17 cellular contexts compared by ENCODE assay signal in genomic region chr10:63759335-63759734, GRCh38.
DNase-seq lines count a peak whose midpoint lies in the region; ATAC-seq, FAIRE-seq and TF ChIP-seq lines count a peak whose summit lies in the region.
"Had no signal": no experiment of that assay in that cellular context is flagged by ENCODE, and none has a peak within 500 bp of the region (broad histone marks: within the 10 kb centered on the region; RNA-seq: fewer than 3 reads in every experiment).

No MANE protein-coding gene starts in this region.

- no peak overlapping the region for H3K14ac ChIP-seq in H1 (ENCODE audit: insufficient read length)

- H2AK5ac ChIP-seq in H1 (ENCODE audit: low read depth, low read length) = no peak overlapping the region

- CTCF ChIA-PET in H1 (lab: Charles Lee; ENCODE audit: partially characterized antibody) = no interaction called here

- H3K4me3 ChIP-seq in heart left ventricle (no peak overlapping the region), GM23338 (no peak overlapping the region), H1 (ENCODE audit: extremely low read depth in 1 of 4, insufficient read depth in 2 of 4, low read depth in 3 of 4, low read length in 4 of 4) (no peak overlapping the region), stomach (no peak overlapping the region)
- H3K4me3 ChIP-seq: BLaER1 had no signal

- no peak overlapping the region for H2BK12ac ChIP-seq in H1 (ENCODE audit: low read depth, low read length)

- no peaks in the 10 kb centered on the region for H3K27me3 Mint-ChIP-seq in GM23338 (ENCODE audit: insufficient read depth, low read depth, poor library complexity)

- TF ChIP-seq EP300 in H1 (IDR thresholded peaks at IDR 0.05; ENCODE audit: borderline replicate concordance in 1 of 2, low read depth in 2 of 2, low read length in 2 of 2) = no peak
- TF ChIP-seq EP300 in stomach (IDR thresholded peaks at IDR 0.05) = no peak

- no peak for FAIRE-seq in H1 (lab: Jason Lieb, UNC)
- FAIRE-seq: GM12892, H54 had no signal

- no peaks in the 10 kb centered on the region for H3K36me3 Mint-ChIP-seq in GM23338 (ENCODE audit: low read depth)
- H3K36me3 Mint-ChIP-seq: CD8-positive, alpha-beta memory T cell; IgD-negative memory B cell had no signal

- POLR2A ChIA-PET in H1 (lab: Charles Lee; ENCODE audit: partially characterized antibody) = no interaction called here

- no peaks in the 10 kb centered on the region for H3K23me2 ChIP-seq in H1 (ENCODE audit: low read depth, low read length)

- H2AFZ ChIP-seq in GM23338 (peak overlapping the region; percentile 63; the same call in 1 of the 2 replicates), H1 (ENCODE audit: low read length) (peak overlapping the region; percentile 10; the same call in 1 of the 2 replicates)

- H2BK5ac ChIP-seq in H1 (ENCODE audit: low read depth, low read length) = no peak overlapping the region

- H3K9me3 ChIP-seq in heart left ventricle (no peaks in the 10 kb centered on the region), H1 (ENCODE audit: insufficient read depth in 2 of 2, low read depth in 1 of 2, low read length in 1 of 2) (no peaks in the 10 kb centered on the region; a peak in 1 of 4 replicates), stomach (no peaks in the 10 kb centered on the region)
- H3K9me3 ChIP-seq: BLaER1, Caco-2 had no signal

- H3K56ac ChIP-seq in H1 (replicated peaks; ENCODE audit: insufficient read length, low read depth, low read length) = no peak overlapping the region

- no peaks in the 10 kb centered on the region for H4K20me1 ChIP-seq in GM23338 (replicated peaks; ENCODE audit: insufficient read depth)
- no peaks in the 10 kb centered on the region for H4K20me1 ChIP-seq in H1 (replicated peaks in 1 of 2; ENCODE audit: control insufficient read depth in 1 of 2, insufficient read depth in 2 of 2, low read length in 2 of 2)
- H4K20me1 ChIP-seq: BLaER1 had no signal

- H3K4me1 ChIP-seq in heart left ventricle (peaks cover 0 to 25% (median 7%) of the 10 kb centered on the region in 12 donors), GM23338 (ENCODE audit: insufficient read depth) (no peaks in the 10 kb centered on the region), H1 (replicated peaks in 1 of 4; ENCODE audit: control insufficient read depth in 3 of 4, insufficient read depth in 4 of 4, low read length in 3 of 4) (no peaks in the 10 kb centered on the region), stomach (peaks cover 0 to 12% (median 8%) of the 10 kb centered on the region in 4 donors)
- H3K4me1 ChIP-seq: BLaER1, Caco-2 had no signal

- H3K4ac ChIP-seq in H1 (replicated peaks; ENCODE audit: insufficient read length, low read depth, low read length) = no peak overlapping the region

- H3K27me3 ChIP-seq in heart left ventricle (no peaks in the 10 kb centered on the region), GM23338 (ENCODE audit: insufficient read depth) (no peaks in the 10 kb centered on the region), H1 (replicated peaks in 1 of 4; ENCODE audit: control insufficient read depth in 3 of 4, extremely low read depth in 1 of 4, insufficient read depth in 3 of 4, low read length in 3 of 4) (peaks cover 0 to 1% (median 0%) of the 10 kb centered on the region in 4 experiments; a peak in 1 of 7 replicates), stomach (no peaks in the 10 kb centered on the region)
- H3K27me3 ChIP-seq: BLaER1 had no signal

- TF ChIP-seq CTCF in heart left ventricle (IDR thresholded peaks at IDR 0.05) (no peak), GM23338 (conservative IDR thresholded peaks at IDR 0.05; ENCODE audit: low read depth in 2 of 2) (no peak), H1 (IDR thresholded peaks at IDR 0.05; ENCODE audit: control extremely low read depth in 1 of 3, insufficient read depth in 1 of 3, low read depth in 1 of 3, low read length in 3 of 3) (no peak), stomach (IDR thresholded peaks at IDR 0.05) (no peak)

- no peak overlapping the region for H4K5ac ChIP-seq in H1 (ENCODE audit: insufficient read length, low read depth, low read length)

- H3K27ac ChIP-seq in heart left ventricle = peak overlapping the region in 8 of 12 donors; percentile 8 to 72 (median 35)
- H3K27ac ChIP-seq in GM23338 (ENCODE audit: low read depth) = no peak overlapping the region
- H3K27ac ChIP-seq in H1 (ENCODE audit: low read depth, low read length) = no peak overlapping the region
- H3K27ac ChIP-seq in stomach = peak overlapping the region in 4 of 5 donors; percentile 49 to 80 (median 62)
- H3K27ac ChIP-seq: 22Rv1, BLaER1 had no signal

- H3K4me3 Mint-ChIP-seq in GM23338 = no peak overlapping the region
- H3K4me3 Mint-ChIP-seq: CD8-positive, alpha-beta memory T cell; IgD-negative memory B cell had no signal

- no peaks in the 10 kb centered on the region for H3F3A ChIP-seq in GM23338 (replicated peaks; ENCODE audit: low read depth)

- no peak overlapping the region for H3K18ac ChIP-seq in H1 (ENCODE audit: extremely low read depth, low read length)

- H3K79me1 ChIP-seq in H1 (ENCODE audit: low read depth, low read length) = no peaks in the 10 kb centered on the region

- H3K4me1 Mint-ChIP-seq in GM23338 = no peaks in the 10 kb centered on the region; the same call in 2 of the 3 replicates
- H3K4me1 Mint-ChIP-seq: CD8-positive, alpha-beta memory T cell; IgD-negative memory B cell had no signal

- no peak overlapping the region for H3K9ac ChIP-seq in H1 (replicated peaks in 1 of 4; ENCODE audit: extremely low read depth in 1 of 4, low read depth in 3 of 4, low read length in 3 of 4)
- H3K9ac ChIP-seq: BLaER1 had no signal

- H3K4me2 ChIP-seq in GM23338 (no peak overlapping the region), H1 (ENCODE audit: insufficient read depth in 1 of 2, low read depth in 2 of 2, low read length in 2 of 2) (no peak overlapping the region)
- H3K4me2 ChIP-seq: BLaER1 had no signal

- H3K9me2 ChIP-seq in GM23338 (ENCODE audit: insufficient read depth) = no peaks in the 10 kb centered on the region; the same call in 1 of the 2 replicates

- H2BK20ac ChIP-seq in H1 (ENCODE audit: low read length) = no peak overlapping the region

- H4K8ac ChIP-seq in H1 (ENCODE audit: extremely low read depth, insufficient read depth, low read length) = no peak overlapping the region

- H3K9me3 Mint-ChIP-seq in GM23338 = no peaks in the 10 kb centered on the region

- WGBS in heart left ventricle, 4 donors = 78 to 87% (median 82%) methylated on average over 7 of the region's 7 CpGs
- WGBS in H1 (ENCODE audit: extremely low coverage in 1 of 2, insufficient coverage in 1 of 2, insufficient read length in 1 of 2, insufficient replicate concordance in 2 of 2, low coverage in 1 of 2, low lambda C conversion rate in 2 of 2, missing lambda C conversion rate in 1 of 2), 2 experiments = 89% methylated on average over 7 of the region's 7 CpGs; no CpG with 5 or more reads in 1 of the 2 experiments
- WGBS in stomach, 5 donors = 41 to 77% (median 53%) methylated on average over 7 of the region's 7 CpGs

- no peak for TF ChIP-seq POLR2A in heart left ventricle (IDR thresholded peaks at IDR 0.05)
- no peak for TF ChIP-seq POLR2A in H1 (IDR thresholded peaks at IDR 0.05; ENCODE audit: control extremely low read depth in 1 of 2, low read depth in 2 of 2, low read length in 2 of 2)
- TF ChIP-seq POLR2A in stomach (IDR thresholded peaks at IDR 0.05) = no peak

- no peaks in the 10 kb centered on the region for H3K79me2 ChIP-seq in GM23338 (replicated peaks; ENCODE audit: insufficient read depth)
- no peaks in the 10 kb centered on the region for H3K79me2 ChIP-seq in H1 (ENCODE audit: control insufficient read depth in 1 of 2, insufficient read depth in 2 of 2, low read length in 2 of 2)

- no peak overlapping the region for H3K23ac ChIP-seq in H1 (ENCODE audit: insufficient read length)

- no peak overlapping the region for H4K91ac ChIP-seq in H1 (replicated peaks; ENCODE audit: insufficient read length, low read length)

- H2BK120ac ChIP-seq in H1 (replicated peaks; ENCODE audit: low read depth, low read length) = no peak overlapping the region

- intact Hi-C loops in heart left ventricle (cut with DNase I) (no loop called here), cardiac septum (cut with DNase I) (no loop called here), stomach (cut with DNase I; ENCODE audit: low total_unique reads) (no loop called here)

- no peak overlapping the region for H3K27ac Mint-ChIP-seq in GM23338
- H3K27ac Mint-ChIP-seq: CD8-positive, alpha-beta memory T cell; IgD-negative memory B cell had no signal

- ATAC-seq in heart left ventricle (no peak), GM23338 (no peak), GM18511 (IDR thresholded peaks at IDR 0.05; ENCODE audit: unreplicated experiment) (no peak)
- ATAC-seq: HCT116 had no signal

- no peak for DNase-seq in heart left ventricle
- no peak for DNase-seq in cardiac septum (ENCODE audit: low spot score)
- no peak for DNase-seq in GM23338 (ENCODE audit: low spot score)
- DNase-seq in H1 (ENCODE audit: low read depth in 1 of 2, low spot score in 2 of 2) = no peak
- DNase-seq in stomach = peak; percentile 29
- no peak for DNase-seq in Ammon's horn (ENCODE audit: low spot score)
- DNase-seq: Caco-2; CD8-positive, alpha-beta memory T cell; DND-41; GDM1 had no signal

- H2BK15ac ChIP-seq in H1 (ENCODE audit: low read length) = no peak overlapping the region

- TF ChIP-seq RAD21 in H1 (IDR thresholded peaks at IDR 0.05 in 1 of 2, conservative IDR thresholded peaks at IDR 0.05 in 1 of 2; ENCODE audit: low read depth in 2 of 2, low read length in 2 of 2) = no peak

- H3K36me3 ChIP-seq in heart left ventricle = no peaks in the 10 kb centered on the region
- H3K36me3 ChIP-seq in GM23338 (ENCODE audit: insufficient read depth) = no peaks in the 10 kb centered on the region
- no peaks in the 10 kb centered on the region for H3K36me3 ChIP-seq in H1 (ENCODE audit: control insufficient read depth in 2 of 4, insufficient read depth in 4 of 4, low read length in 3 of 4)
- H3K36me3 ChIP-seq in stomach = no peaks in the 10 kb centered on the region
- H3K36me3 ChIP-seq: BLaER1 had no signal

TF ChIP-seq in GM23338, 12 proteins besides CTCF, POLR2A, EP300 and RAD21 (continues in another document):
- TF ChIP-seq EZH2phosphoT487 (IDR thresholded peaks at IDR 0.05; ENCODE audit: unreplicated experiment) (no peak), CREB1 (CRISPR knock-in tag; IDR thresholded peaks at IDR 0.05; ENCODE audit: low read depth) (no peak), JUNB (IDR thresholded peaks at IDR 0.05; ENCODE audit: unreplicated experiment) (no peak), ZNF331 (CRISPR knock-in tag; IDR thresholded peaks at IDR 0.05; ENCODE audit: low read depth) (no peak)

TF ChIP-seq in H1, 55 proteins besides CTCF, POLR2A, EP300 and RAD21 (continues in another document):
- TF ChIP-seq HDAC6 (IDR thresholded peaks at IDR 0.05; ENCODE audit: low read depth, low read length) = no peak
- TF ChIP-seq MAFK (IDR thresholded peaks at IDR 0.05; ENCODE audit: low read depth, low read length) = no peak
- no peak for TF ChIP-seq RXRA (IDR thresholded peaks at IDR 0.05; ENCODE audit: insufficient read depth, low read depth, low read length)
- TF ChIP-seq MAX (IDR thresholded peaks at IDR 0.05) = no peak
- no peak for TF ChIP-seq NANOG (IDR thresholded peaks at IDR 0.05; ENCODE audit: insufficient read depth, low read depth, low read length, poor library complexity, severe bottlenecking)

Comparison
In these comparisons a context has a peak if more than half of its experiments do, and no peak if none do; other contexts are left out.
1. H3K27ac ChIP-seq: peak in heart left ventricle (8 of 12) and stomach (4 of 5); none in GM23338 (single experiment) and H1 (single experiment).